ENCODE assay signal across 2 cellular contexts in genomic region chr6:127585123-127585522, GRCh38.
A peak's percentile ranks its signal among the peaks of the same experiment; 100 is the strongest.
TF ChIP-seq lines count a peak whose summit lies in the region.

No MANE protein-coding gene starts in this region.

TF ChIP-seq in HepG2, 621 proteins besides CTCF, POLR2A, EP300 and RAD21:
- no peak for TF ChIP-seq PHF8 (CRISPR knock-in tag; IDR thresholded peaks at IDR 0.05)
- 0 out of 2 replicates have a peak, but pooled peaks have one; percentile 14 for TF ChIP-seq LCORL (IDR thresholded peaks at IDR 0.05)
- no peak for TF ChIP-seq LCORL (CRISPR knock-in tag; IDR thresholded peaks at IDR 0.05)

TF ChIP-seq in K562, 482 proteins besides CTCF, POLR2A, EP300 and RAD21:
- TF ChIP-seq NFIX (CRISPR knock-in tag; IDR thresholded peaks at IDR 0.05; ENCODE audit: low read depth) (peak; percentile 83), ZBTB49 (CRISPR knock-in tag; IDR thresholded peaks at IDR 0.05; ENCODE audit: borderline replicate concordance) (no peak), TGIF2 (CRISPR knock-in tag; IDR thresholded peaks at IDR 0.05) (no peak), TFAM (CRISPR knock-in tag; conservative IDR thresholded peaks at IDR 0.05) (no peak), RBM22 (IDR thresholded peaks at IDR 0.05; ENCODE audit: low read depth, low read length, poor library complexity, severe bottlenecking) (no peak), GATAD2A (IDR thresholded peaks at IDR 0.05) (no peak), ESRRB (CRISPR knock-in tag; IDR thresholded peaks at IDR 0.05; ENCODE audit: borderline replicate concordance) (no peak), KDM1A (IDR thresholded peaks at IDR 0.05) (no peak), FOXJ3 (CRISPR knock-in tag; IDR thresholded peaks at IDR 0.05) (no peak), CREB5 (CRISPR knock-in tag; IDR thresholded peaks at IDR 0.05) (no peak), U2AF1 (optimal IDR thresholded peaks at IDR 0.05; ENCODE audit: low read depth, low read length) (no peak), ZNF311 (CRISPR knock-in tag; IDR thresholded peaks at IDR 0.05) (no peak), NFIC (IDR thresholded peaks at IDR 0.05) (peak; percentile 83), ZNF695 (CRISPR knock-in tag; IDR thresholded peaks at IDR 0.05) (no peak), ZNF121 (CRISPR knock-in tag; conservative IDR thresholded peaks at IDR 0.05) (no peak), NR4A1 (CRISPR knock-in tag; IDR thresholded peaks at IDR 0.05) (no peak), NR4A1 (tag; IDR thresholded peaks at IDR 0.05) (no peak)
